ENCODE assay signal across 7 cellular contexts in the genomic region with DNA sequence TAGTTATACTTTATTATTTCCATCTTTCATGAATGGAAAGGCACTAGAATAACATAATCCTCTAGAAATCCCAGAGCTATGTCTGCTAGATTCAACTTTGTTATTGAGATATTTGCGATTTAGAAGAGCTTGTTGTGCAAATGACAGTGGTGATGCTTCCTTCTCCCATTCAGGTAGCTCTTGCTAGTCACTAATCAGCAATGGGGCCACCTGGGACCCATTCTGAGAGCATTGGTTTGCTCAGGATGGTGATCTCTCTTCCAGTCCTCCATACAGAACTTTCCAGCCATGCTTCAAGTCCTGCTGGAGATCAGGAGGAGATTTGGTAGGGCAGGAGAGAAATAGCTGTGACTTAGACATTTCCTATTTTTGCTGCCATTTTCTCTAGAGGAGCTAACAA.
"Had no signal": no experiment of that assay in that cellular context is flagged by ENCODE, and none has a peak within 500 bp of the region (broad histone marks: within the 10 kb centered on the region; RNA-seq: fewer than 3 reads in every experiment).

No MANE protein-coding gene starts in this region.

- H3K27ac ChIP-seq: GM23248, HL-60 had no signal

- H3K9me3 ChIP-seq: HAP-1 had no signal

- H3K9me3 Mint-ChIP-seq: HFFc6 had no signal

- H3K27ac Mint-ChIP-seq: HFFc6 had no signal

- DNase-seq: GM23248 had no signal

- H3K4me1 ChIP-seq: HAP-1 had no signal

- H3K9ac ChIP-seq: GM23248 had no signal

- H3K4me3 Mint-ChIP-seq: HFFc6 had no signal

- ATAC-seq: HCT116, HepG2, K562 had no signal

- H2AFZ ChIP-seq: GM23248 had no signal
